Comparison of ENCODE assay signal across 13 cellular contexts in genomic region chr10:34190594-34190993, GRCh38.
"Had no signal": no experiment of that assay in that cellular context is flagged by ENCODE, and none has a peak within 500 bp of the region (broad histone marks: within the 10 kb centered on the region; RNA-seq: fewer than 3 reads in every experiment).

No MANE protein-coding gene starts in this region.

- H3K4me3 Mint-ChIP-seq: activated B cell treated with CpG ODN at 0.5 μM for 24 hours; activated CD4-positive, alpha-beta T cell treated with anti-CD3 and anti-CD28 coated beads, Interleukin-2, amount 10 ng/mL, durations not matched to agents 7 days and 5 days; stimulated activated effector memory CD8-positive, alpha-beta T cell treated with anti-CD3 and anti-CD28 coated beads, Interleukin-12 subunit alpha, Interleukin-12 subunit beta, amount 100 ng/mL, for 72 hours; T-helper 1 cell treated with Interleukin-12 subunit alpha and Interleukin-12 subunit beta and Interleukin-4 antibody, amounts not matched to agents 30 μg/mL and 1 μg/mL, for 36 hours had no signal

- H3K27ac ChIP-seq: esophagus squamous epithelium, left ventricle myocardium inferior, tibial nerve had no signal

- H3K4me1 Mint-ChIP-seq: activated B cell treated with CpG ODN at 0.5 μM for 24 hours; activated CD4-positive, alpha-beta T cell treated with anti-CD3 and anti-CD28 coated beads, Interleukin-2, amount 10 ng/mL, durations not matched to agents 7 days and 5 days; stimulated activated effector memory CD8-positive, alpha-beta T cell treated with anti-CD3 and anti-CD28 coated beads, Interleukin-12 subunit alpha, Interleukin-12 subunit beta, amount 100 ng/mL, for 72 hours had no signal

- H3K27me3 ChIP-seq: esophagus squamous epithelium, tibial nerve had no signal

- H3K36me3 Mint-ChIP-seq: stimulated activated effector memory CD8-positive, alpha-beta T cell treated with anti-CD3 and anti-CD28 coated beads, Interleukin-12 subunit alpha, Interleukin-12 subunit beta, amount 100 ng/mL, for 72 hours had no signal

- H3K9me3 Mint-ChIP-seq: activated B cell treated with CpG ODN at 0.5 μM for 24 hours; activated CD4-positive, alpha-beta T cell treated with anti-CD3 and anti-CD28 coated beads, Interleukin-2, amount 10 ng/mL, durations not matched to agents 7 days and 5 days; T-helper 1 cell treated with Interleukin-12 subunit alpha and Interleukin-12 subunit beta and Interleukin-4 antibody, amounts not matched to agents 30 μg/mL and 1 μg/mL, for 36 hours had no signal

- H3K36me3 ChIP-seq: esophagus squamous epithelium, left ventricle myocardium inferior, tibial nerve had no signal

- DNase-seq: activated B cell treated with CpG ODN at 0.5 μM for 24 hours; activated CD4-positive, alpha-beta T cell treated with anti-CD3 and anti-CD28 coated beads, Interleukin-2, amount 10 ng/mL, durations not matched to agents 7 days and 5 days; activated naive CD4-positive, alpha-beta T cell treated with anti-CD3 and anti-CD28 coated beads, Interleukin-2, amount 50 U/mL, for 16 hours; activated T-cell treated with anti-CD3 and anti-CD28 coated beads, Interleukin-2, amount 50 U/mL, for 1 hour; amniotic stem cell; esophagus squamous epithelium; left ventricle myocardium inferior; mesenchymal stem cell; nucleus accumbens; right cardiac atrium had no signal

- H3K4me3 ChIP-seq: esophagus squamous epithelium, left ventricle myocardium inferior, tibial nerve had no signal

- H3K9me3 ChIP-seq: esophagus squamous epithelium, left ventricle myocardium inferior, tibial nerve had no signal

- H3K27ac Mint-ChIP-seq: activated B cell treated with CpG ODN at 0.5 μM for 24 hours; activated CD4-positive, alpha-beta T cell treated with anti-CD3 and anti-CD28 coated beads, Interleukin-2, amount 10 ng/mL, durations not matched to agents 7 days and 5 days; stimulated activated effector memory CD8-positive, alpha-beta T cell treated with anti-CD3 and anti-CD28 coated beads, Interleukin-12 subunit alpha, Interleukin-12 subunit beta, amount 100 ng/mL, for 72 hours; T-helper 1 cell treated with Interleukin-12 subunit alpha and Interleukin-12 subunit beta and Interleukin-4 antibody, amounts not matched to agents 30 μg/mL and 1 μg/mL, for 36 hours had no signal

- H3K27me3 Mint-ChIP-seq: activated B cell treated with CpG ODN at 0.5 μM for 24 hours; activated CD4-positive, alpha-beta T cell treated with anti-CD3 and anti-CD28 coated beads, Interleukin-2, amount 10 ng/mL, durations not matched to agents 7 days and 5 days had no signal

- ATAC-seq: right cardiac atrium; stimulated activated effector memory CD8-positive, alpha-beta T cell treated with anti-CD3 and anti-CD28 coated beads, Interleukin-12 subunit alpha, Interleukin-12 subunit beta, amount 100 ng/mL, for 72 hours had no signal
